In the genomic region with DNA sequence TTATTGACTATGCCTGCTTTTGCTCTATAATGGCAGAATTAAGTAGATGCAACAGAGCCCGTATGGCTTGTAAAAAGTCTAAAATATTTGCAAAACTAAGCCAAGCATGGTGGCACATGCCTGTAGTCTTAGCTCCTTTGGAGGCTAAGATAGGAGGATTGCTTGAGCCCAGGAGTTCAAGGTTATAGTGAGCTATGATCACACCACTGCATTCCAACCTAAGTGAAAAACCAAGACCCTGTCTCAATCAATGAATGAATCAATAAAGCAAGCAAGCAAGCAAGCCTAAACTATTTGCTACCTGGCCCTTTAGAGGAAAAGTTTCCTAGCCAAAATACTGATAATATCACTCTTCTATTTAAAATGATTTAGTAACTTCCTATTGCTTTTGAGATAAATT, we compare ENCODE assay signal across 35 cellular contexts.
"Had no signal": no experiment of that assay in that cellular context is flagged by ENCODE, and none has a peak within 500 bp of the region (broad histone marks: within the 10 kb centered on the region; RNA-seq: fewer than 3 reads in every experiment).

No MANE protein-coding gene starts in this region.

- H3K36me3 ChIP-seq: MG63 had no signal

- H3K4me3 ChIP-seq: MG63 had no signal

- H3K27me3 ChIP-seq: MG63 had no signal

- DNase-seq: Karpas-422, Kasumi-1, MG63, MM.1S, MV-4-11, NCI-H1048, NCI-H1092, NCI-H1092 treated with DMSO at 0.1 percent for 48 hours, NCI-H1105, NCI-H1105 treated with DMSO at 0.1 percent for 48 hours, NCI-H1417, NCI-H1417 treated with DMSO at 0.1 percent for 48 hours, NCI-H1436, NCI-H1436 treated with DMSO at 0.1 percent for 48 hours, NCI-H146, NCI-H1694, NCI-H1694 treated with DMSO at 0.1 percent for 48 hours, NCI-H187, NCI-H187 treated with DMSO at 0.1 percent for 48 hours, NCI-H1930, NCI-H2029, NCI-H2029 treated with DMSO at 0.1 percent for 48 hours, NCI-H2081, NCI-H2081 treated with DMSO at 0.1 percent for 48 hours, NCI-H2107, NCI-H2171, NCI-H2171 treated with DMSO at 0.1 percent for 48 hours, NCI-H2227 treated with DMSO at 0.1 percent for 48 hours, NCI-H226, NCI-H345, NCI-H446, NCI-H446 treated with DMSO at 0.1 percent for 48 hours, NCI-H510A, NCI-H510A treated with DMSO at 0.1 percent for 48 hours had no signal

- H3K9ac ChIP-seq: KMS-11 had no signal

- H3K27ac ChIP-seq: KMS-11 had no signal

- H3K9me3 ChIP-seq: MG63 had no signal

- H3K4me2 ChIP-seq: KMS-11 had no signal
